In genomic region chr9:82923410-82924242, GRCh38 we compare ENCODE assay signal across 14 cellular contexts.
DNase-seq lines count a peak whose midpoint lies in the region; ATAC-seq, FAIRE-seq and TF ChIP-seq lines count a peak whose summit lies in the region.
"Had no signal": no experiment of that assay in that cellular context is flagged by ENCODE, and none has a peak within 500 bp of the region (broad histone marks: within the 10 kb centered on the region; RNA-seq: fewer than 3 reads in every experiment).

No MANE protein-coding gene starts in this region.

- no peaks in the 10 kb centered on the region for H3K79me2 ChIP-seq in PC-9 (ENCODE audit: low read depth)

- H3K27me3 ChIP-seq in PC-9 (ENCODE audit: insufficient read depth, low read depth) = no peaks in the 10 kb centered on the region
- H3K27me3 ChIP-seq: breast epithelium, neutrophil had no signal

- no peaks in the 10 kb centered on the region for H3F3A ChIP-seq in PC-9 (ENCODE audit: insufficient read depth, low read depth)

- CTCF ChIA-PET in PC-9 (lab: Charles Lee) = no interaction called here

- H2AFZ ChIP-seq in PC-9 = 0 out of 2 replicates have a peak overlapping the region, but pooled peaks have one; percentile 44

- H3K4me2 ChIP-seq in PC-9 = peak overlapping the region; percentile 63

- H3K9me2 ChIP-seq in PC-9 (ENCODE audit: insufficient read depth) = no peaks in the 10 kb centered on the region

- no peak for TF ChIP-seq CTCF in PC-9 (conservative IDR thresholded peaks at IDR 0.05)

- FAIRE-seq in GM12892 (lab: Jason Lieb, UNC) = no peak
- FAIRE-seq: kidney had no signal

- no peak overlapping the region for H3K4me3 ChIP-seq in PC-9

- POLR2A ChIA-PET in PC-9 (lab: Charles Lee; ENCODE audit: unreplicated experiment) = no interaction called here

- no peak overlapping the region for H3K27ac ChIP-seq in PC-9
- H3K27ac ChIP-seq: neutrophil had no signal

- H3K36me3 ChIP-seq in PC-9 (ENCODE audit: low read depth) = no peaks in the 10 kb centered on the region
- H3K36me3 ChIP-seq: breast epithelium, neutrophil had no signal

- no peak for TF ChIP-seq POLR2A in GM12892 (IDR thresholded peaks at IDR 0.05; ENCODE audit: low read depth, low read length)

- BruUV-seq in PC-9 (replicated peaks; lab: Mats Ljungman, UMichigan) = no TSS peak

- no peak for ATAC-seq in GM18511 (IDR thresholded peaks at IDR 0.05; ENCODE audit: unreplicated experiment)
- ATAC-seq: Panc1 had no signal

- intact Hi-C loops in PC-9 (cut with micrococcal nuclease; ENCODE audit: unreplicated experiment) = no loop called here
- intact Hi-C loops in posterior cingulate gyrus (cut with DNase I) = no loop called here

- peaks cover 17% of the 10 kb centered on the region for H3K4me1 ChIP-seq in PC-9 (replicated peaks; ENCODE audit: insufficient read depth)
- H3K4me1 ChIP-seq: breast epithelium had no signal

- no peaks in the 10 kb centered on the region for H4K20me1 ChIP-seq in PC-9 (ENCODE audit: insufficient read depth)

- H3K9me3 ChIP-seq in PC-9 (ENCODE audit: insufficient read depth, low read depth) = no peaks in the 10 kb centered on the region
- H3K9me3 ChIP-seq: breast epithelium, neutrophil had no signal

- DNase-seq in DMS53 treated with DMSO at 0.1 percent for 48 hours (lab: John Stamatoyannopoulos, UW; ENCODE audit: unreplicated experiment) (peak; percentile 79), NCI-H1694 treated with DMSO at 0.1 percent for 48 hours (lab: John Stamatoyannopoulos, UW) (peak; percentile 32), PC-9 (peak; percentile 13 to 70), kidney tubule cell (ENCODE audit: low spot score) (peak; percentile 84), GM12892 (ENCODE audit: insufficient read length) (no peak), posterior cingulate gyrus (no peak)
- no peak for DNase-seq in stimulated activated CD4-positive, alpha-beta T cell treated with anti-CD3 and anti-CD28 coated beads, Interleukin-4, amount 100 ng/mL, for 24 hours
- DNase-seq: activated T-cell treated with anti-CD3 and anti-CD28 coated beads, Interleukin-2, amount 50 U/mL, for 24 hours; KBM-7; kidney had no signal

Comparison
In these comparisons a context has a peak if more than half of its experiments do, and no peak if none do; other contexts are left out.
1. DNase-seq: peak in DMS53 treated with DMSO at 0.1 percent for 48 hours (single experiment), NCI-H1694 treated with DMSO at 0.1 percent for 48 hours (single experiment), PC-9 (2 of 2) and kidney tubule cell (single experiment); none in GM12892 (single experiment), posterior cingulate gyrus (0 of 10) and stimulated activated CD4-positive, alpha-beta T cell treated with anti-CD3 and anti-CD28 coated beads, Interleukin-4, amount 100 ng/mL, for 24 hours (single experiment).